In genomic region chr5:159096555-159097460, GRCh38 we compare ENCODE assay signal across 9 cellular contexts. TPM values are rescaled to one million over a fixed set of nuclear protein-coding genes. Genes with fewer than 3 reads are reported as not detected.
DNase-seq lines count a peak whose midpoint lies in the region; ATAC-seq and TF ChIP-seq lines count a peak whose summit lies in the region.
"Had no signal": no experiment of that assay in that cellular context is flagged by ENCODE, and none has a peak within 500 bp of the region (broad histone marks: within the 10 kb centered on the region; RNA-seq: fewer than 3 reads in every experiment).

No MANE protein-coding gene starts in this region.

- peaks cover 17% of the 10 kb centered on the region for H3K36me3 Mint-ChIP-seq in chondrocyte (ENCODE audit: low read depth)
- no peaks in the 10 kb centered on the region for H3K36me3 Mint-ChIP-seq in naive thymus-derived CD4-positive, alpha-beta T cell

- no peaks in the 10 kb centered on the region for H3K27me3 Mint-ChIP-seq in chondrocyte (ENCODE audit: low read depth)
- peaks cover 35 to 83% (median 40%) of the 10 kb centered on the region in 5 donors for H3K27me3 Mint-ChIP-seq in naive thymus-derived CD4-positive, alpha-beta T cell

- DNase-seq in left ventricle myocardium inferior (no peak), left ventricle myocardium superior (no peak), chondrocyte (ENCODE audit: low spot score) (peak; percentile 78), aorta (peak; percentile 46 to 81), NCI-H774 (lab: John Stamatoyannopoulos, UW) (no peak)
- peak in 1 of 9 donors; percentile 6 for DNase-seq in naive thymus-derived CD4-positive, alpha-beta T cell
- DNase-seq in activated effector memory CD4-positive, alpha-beta T cell treated with anti-CD3 and anti-CD28 coated beads, Interleukin-2, amount 50 U/mL, for 16 hours, result no peak

- H3K27me3 ChIP-seq in left ventricle myocardium inferior (ENCODE audit: low read depth) (peaks cover 66% of the 10 kb centered on the region), aorta (ENCODE audit: control insufficient read depth in 1 of 2, insufficient read depth in 2 of 2, low read length in 1 of 2) (no peaks in the 10 kb centered on the region)
- peaks cover 15 to 17% of the 10 kb centered on the region in 2 donors for H3K27me3 ChIP-seq in naive thymus-derived CD4-positive, alpha-beta T cell (ENCODE audit: control insufficient read depth in 2 of 2, insufficient read depth in 2 of 2, low read length in 2 of 2)

- no peaks in the 10 kb centered on the region for H3K9me3 Mint-ChIP-seq in chondrocyte (ENCODE audit: low read depth)
- H3K9me3 Mint-ChIP-seq in naive thymus-derived CD4-positive, alpha-beta T cell, result peaks cover 0 to 2% (median 0%) of the 10 kb centered on the region in 11 donors

- ATAC-seq in left ventricle myocardium superior (no peak), aorta (ENCODE audit: low FRiP score) (no peak), HG02798 (IDR thresholded peaks at IDR 0.05; ENCODE audit: poor library complexity, unreplicated experiment) (no peak)
- no peak for ATAC-seq in naive thymus-derived CD4-positive, alpha-beta T cell
- ATAC-seq: HCT116 had no signal

- H3K36me3 ChIP-seq in left ventricle myocardium inferior (peaks cover 3% of the 10 kb centered on the region), aorta (ENCODE audit: control insufficient read depth in 1 of 2, insufficient read depth in 2 of 2, low read length in 1 of 2) (no peaks in the 10 kb centered on the region)
- no peaks in the 10 kb centered on the region for H3K36me3 ChIP-seq in naive thymus-derived CD4-positive, alpha-beta T cell (ENCODE audit: control insufficient read depth in 2 of 3, insufficient read depth in 3 of 3, low read length in 3 of 3)

- WGBS in aorta, 2 donors, result 6 to 14% methylated on average over 55 of the region's 55 CpGs

- TF ChIP-seq CTCF in left ventricle myocardium inferior (IDR thresholded peaks at IDR 0.05; ENCODE audit: borderline replicate concordance) (no peak), chondrocyte (IDR thresholded peaks at IDR 0.05) (no peak)

- H3K4me1 ChIP-seq in left ventricle myocardium inferior (peaks cover 86% of the 10 kb centered on the region), aorta (ENCODE audit: control insufficient read depth in 1 of 2, insufficient read depth in 2 of 2, low read length in 2 of 2) (peaks cover 0 to 2% of the 10 kb centered on the region in 2 donors)
- peaks cover 13 to 19% of the 10 kb centered on the region in 2 donors for H3K4me1 ChIP-seq in naive thymus-derived CD4-positive, alpha-beta T cell (ENCODE audit: control insufficient read depth in 2 of 2, insufficient read depth in 2 of 2, low read length in 2 of 2)

- H3K4me3 ChIP-seq in left ventricle myocardium inferior (peak overlapping the region; percentile 84), aorta (ENCODE audit: low read length in 2 of 2) (peak overlapping the region; percentile 33 to 94)
- H3K4me3 ChIP-seq in naive thymus-derived CD4-positive, alpha-beta T cell (ENCODE audit: low read length), result peak overlapping the region; percentile 31

- H3K4me3 Mint-ChIP-seq in chondrocyte (ENCODE audit: unreplicated experiment), result peak overlapping the region; percentile 93
- H3K4me3 Mint-ChIP-seq in naive thymus-derived CD4-positive, alpha-beta T cell, result peak overlapping the region; percentile 62 to 93 (median 88)

- peaks cover 69% of the 10 kb centered on the region for H3K4me1 Mint-ChIP-seq in chondrocyte (ENCODE audit: low read depth)
- H3K4me1 Mint-ChIP-seq in naive thymus-derived CD4-positive, alpha-beta T cell, result peaks cover 28 to 52% (median 39%) of the 10 kb centered on the region in 7 donors

- intact Hi-C loops in left ventricle myocardium inferior (cut with micrococcal nuclease) (no loop called here), left ventricle myocardium superior (cut with micrococcal nuclease) (no loop called here), aorta (cut with DNase I) (loop anchor here (5.0 to 10.0 kb wide), 4 partner anchors 45 to 302 kb away; no protein-coding TSS in a partner anchor)
- intact Hi-C loops in naive thymus-derived CD4-positive, alpha-beta T cell (cut with micrococcal nuclease), result loop anchor here in 1 of 2 donors (5.0 kb wide), 1 partner anchor 220 kb away; no protein-coding TSS in a partner anchor

- H3K9me3 ChIP-seq in left ventricle myocardium inferior (replicated peaks), result no peaks in the 10 kb centered on the region
- no peaks in the 10 kb centered on the region for H3K9me3 ChIP-seq in naive thymus-derived CD4-positive, alpha-beta T cell (ENCODE audit: control insufficient read depth in 2 of 3, low read length in 3 of 3)
- H3K9me3 ChIP-seq in aorta (ENCODE audit: control insufficient read depth, low read length), result no peaks in the 10 kb centered on the region

- H3K27ac Mint-ChIP-seq in chondrocyte (ENCODE audit: unreplicated experiment), result peak overlapping the region; percentile 99
- H3K27ac Mint-ChIP-seq in naive thymus-derived CD4-positive, alpha-beta T cell, result no peak overlapping the region

- POLR2A ChIA-PET in naive thymus-derived CD4-positive, alpha-beta T cell (lab: Charles Lee), result no interaction called here

- H3K27ac ChIP-seq in left ventricle myocardium inferior (replicated peaks) (peak overlapping the region; percentile 96), aorta (ENCODE audit: low read depth in 1 of 2, low read length in 2 of 2) (peak overlapping the region; percentile 79 to 90)
- no peak overlapping the region for H3K27ac ChIP-seq in naive thymus-derived CD4-positive, alpha-beta T cell (ENCODE audit: low read depth, low read length)

- CTCF ChIA-PET in naive thymus-derived CD4-positive, alpha-beta T cell (lab: Charles Lee), result interaction anchor here (0.6 to 1.9 kb wide), 2 partner anchors 377 to 401 kb away, joined by 5 to 8 read pairs; no protein-coding TSS in a partner anchor

RNA-seq across cellular contexts. Expression of gene EBF1, which starts 2.9 kb away (rescaled TPM):
- total RNA-seq in left ventricle myocardium inferior, result 10.4 TPM
- total RNA-seq in left ventricle myocardium superior, result 8.5 TPM
- total RNA-seq in chondrocyte, result 60.9 to 71.5 TPM (median 67.9 TPM) in 3 replicates
- 1 to 10 TPM in 1 of 5 experiments, under 1 TPM in 3, not detected in 1; 0.22 to 1.4 (median 0.47) TPM for total RNA-seq in naive thymus-derived CD4-positive, alpha-beta T cell
- polyA plus RNA-seq in naive thymus-derived CD4-positive, alpha-beta T cell, result not detected
- 100 to 1,000 TPM in 1 of 2 donors, 10 to 100 TPM in 1; 75.6 to 103 TPM for total RNA-seq in aorta
- polyA plus RNA-seq in aorta, result 10 to 100 TPM in 1 of 2 donors, 1 to 10 TPM in 1; 5.9 to 25.1 TPM

Comparison
In these comparisons a context has a peak if more than half of its experiments do, and no peak if none do; other contexts are left out.
1. DNase-seq: peak in chondrocyte (single experiment) and aorta (2 of 2); none in left ventricle myocardium inferior (single experiment), left ventricle myocardium superior (single experiment), NCI-H774 (single experiment) and activated effector memory CD4-positive, alpha-beta T cell treated with anti-CD3 and anti-CD28 coated beads, Interleukin-2, amount 50 U/mL, for 16 hours (single experiment).
2. H3K4me3 ChIP-seq: peak in every context shown above with its lines; median percentile 84 in left ventricle myocardium inferior; 64 in aorta; 31 in naive thymus-derived CD4-positive, alpha-beta T cell.
3. intact Hi-C loops: an anchor here in aorta (5.0 to 10.0 kb wide); none called in left ventricle myocardium inferior and left ventricle myocardium superior.